In the genomic region with DNA sequence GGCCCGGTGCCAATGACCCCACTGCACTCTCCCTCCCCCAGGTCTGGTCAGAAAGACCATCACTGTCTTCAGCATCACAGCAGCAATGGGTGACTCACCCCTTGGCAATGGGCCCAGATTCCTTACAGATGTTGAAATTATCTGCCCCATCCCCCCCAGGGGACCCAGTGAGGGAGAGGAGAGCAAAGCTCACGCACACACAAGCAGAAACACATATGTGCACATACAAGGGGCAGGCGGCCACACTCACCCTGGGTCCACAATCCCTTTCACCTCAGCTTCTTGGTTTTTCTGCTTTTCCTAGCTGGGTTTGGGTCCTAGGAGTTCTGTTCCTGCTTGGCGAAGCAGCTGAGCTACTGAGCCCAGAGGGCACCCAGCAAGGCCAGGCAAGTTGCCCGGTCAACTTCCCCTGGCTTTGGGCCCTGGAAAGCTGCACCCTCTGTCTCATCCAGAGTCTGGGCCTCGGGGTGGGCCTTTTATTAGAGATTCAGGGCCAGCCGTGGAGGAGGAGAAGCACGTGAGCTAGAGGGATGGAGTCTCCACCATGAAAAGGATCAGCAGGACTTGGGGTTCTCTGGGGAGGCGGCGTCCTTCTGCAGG, we compare ENCODE assay signal across 9 cellular contexts. TPM values are rescaled to one million over a fixed set of nuclear protein-coding genes. Genes with fewer than 3 reads are reported as not detected.
DNase-seq lines count a peak whose midpoint lies in the region; ATAC-seq and TF ChIP-seq lines count a peak whose summit lies in the region.
"Had no signal": no experiment of that assay in that cellular context is flagged by ENCODE, and none has a peak within 500 bp of the region (broad histone marks: within the 10 kb centered on the region; RNA-seq: fewer than 3 reads in every experiment).

No MANE protein-coding gene starts in this region.

- no peak for TF ChIP-seq CTCF in esophagus muscularis mucosa (IDR thresholded peaks at IDR 0.05)

- H3K9me3 ChIP-seq in esophagus muscularis mucosa: no peaks in the 10 kb centered on the region
- no peaks in the 10 kb centered on the region for H3K9me3 ChIP-seq in muscle layer of duodenum (ENCODE audit: control insufficient read depth in 1 of 2, low read length in 2 of 2)

- H3K4me1 ChIP-seq in esophagus muscularis mucosa (peaks cover 47 to 88% (median 79%) of the 10 kb centered on the region in 4 donors), muscle layer of duodenum (ENCODE audit: control insufficient read depth in 1 of 2, insufficient read depth in 2 of 2, low read length in 2 of 2) (peaks cover 22 to 62% of the 10 kb centered on the region in 2 donors)

- TF ChIP-seq EP300 in esophagus muscularis mucosa (IDR thresholded peaks at IDR 0.05): no peak

- no peak for ATAC-seq in HG03045 (IDR thresholded peaks at IDR 0.05; ENCODE audit: unreplicated experiment)

- H3K36me3 ChIP-seq in esophagus muscularis mucosa (peaks cover 0 to 31% (median 6%) of the 10 kb centered on the region in 4 donors), muscle layer of duodenum (ENCODE audit: control insufficient read depth in 1 of 2, insufficient read depth in 2 of 2, low read length in 2 of 2) (peaks cover 6 to 18% of the 10 kb centered on the region in 2 donors)

- intact Hi-C loops in esophagus muscularis mucosa (cut with DNase I): loop anchor here (10.0 kb wide), 1 partner anchor 136 kb away; no protein-coding TSS in a partner anchor

- H3K27me3 ChIP-seq in esophagus muscularis mucosa (no peaks in the 10 kb centered on the region), muscle layer of duodenum (ENCODE audit: low read depth, low read length) (peaks cover 3% of the 10 kb centered on the region)

- H3K4me3 ChIP-seq in esophagus muscularis mucosa (peak overlapping the region in 3 of 4 donors; percentile 0 to 59 (median 2)), muscle layer of duodenum (ENCODE audit: low read depth in 1 of 2, low read length in 2 of 2) (peak overlapping the region in 1 of 2 donors; percentile 67)

- peak overlapping the region; percentile 81 to 87 (median 84) for H3K27ac ChIP-seq in esophagus muscularis mucosa (replicated peaks in 1 of 4)
- H3K27ac ChIP-seq in muscle layer of duodenum (ENCODE audit: low read length): peak overlapping the region; percentile 78
- H3K27ac ChIP-seq: parathyroid adenoma had no signal

- peak; percentile 45 to 95 (median 86) for DNase-seq in C1 segment of cervical spinal cord (lab: John Stamatoyannopoulos, UW)
- DNase-seq in HPDE6-E6E7 (ENCODE audit: extremely low spot score): peak; percentile 84
- DNase-seq in SW480 (ENCODE audit: low spot score): peak; percentile 74
- DNase-seq in esophagus muscularis mucosa (ENCODE audit: extremely low spot score): peak; percentile 99
- DNase-seq in ureter (ENCODE audit: low spot score): peak; percentile 94
- DNase-seq in cerebellar nuclear complex (lab: John Stamatoyannopoulos, UW): no peak

- WGBS in esophagus muscularis mucosa: 25% methylated on average over 10 of the region's 10 CpGs

- no peak for TF ChIP-seq POLR2A in esophagus muscularis mucosa (IDR thresholded peaks at IDR 0.05; ENCODE audit: low read depth)

RNA-seq across cellular contexts. Expression of gene COL16A1, which starts 2.6 kb away (rescaled TPM):
- total RNA-seq in esophagus muscularis mucosa (10 to 100 TPM; 35.1 to 62.7 (median 47.6) TPM), ureter (110 TPM)

RNA-seq across cellular contexts. Expression of gene PEF1, which starts 56.6 kb away (rescaled TPM):
- 100 to 1,000 TPM in 1 of 4 donors, 10 to 100 TPM in 3; 61.5 to 101 (median 92.9) TPM for total RNA-seq in esophagus muscularis mucosa
- 76.9 TPM for total RNA-seq in ureter

Comparison
In these comparisons a context has a peak if more than half of its experiments do, and no peak if none do; other contexts are left out.
1. DNase-seq: peak in C1 segment of cervical spinal cord (14 of 14), HPDE6-E6E7 (single experiment), SW480 (single experiment), esophagus muscularis mucosa (single experiment) and ureter (single experiment); none in cerebellar nuclear complex (0 of 2).